Comparison of ENCODE assay signal across 27 cellular contexts in the genomic region with DNA sequence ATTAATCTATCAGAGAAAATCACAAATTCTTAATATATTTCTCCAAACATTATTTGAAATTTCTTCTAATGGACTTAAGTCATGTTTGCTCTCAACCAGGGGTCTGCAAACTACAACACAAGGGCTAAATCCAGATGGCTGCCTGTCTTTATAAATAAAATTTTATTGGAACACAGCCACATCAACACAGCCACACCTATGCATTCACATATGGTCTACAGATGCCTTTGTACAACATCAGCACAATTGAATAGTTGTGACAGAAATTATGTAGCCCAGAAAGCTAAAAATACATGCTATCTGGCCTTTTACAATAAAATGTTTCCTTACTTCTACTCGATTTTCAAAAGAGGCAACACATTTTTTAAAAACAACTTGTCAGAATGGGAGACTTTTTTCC.
"Had no signal": no experiment of that assay in that cellular context is flagged by ENCODE, and none has a peak within 500 bp of the region (broad histone marks: within the 10 kb centered on the region; RNA-seq: fewer than 3 reads in every experiment).

No MANE protein-coding gene starts in this region.

- H3K27ac ChIP-seq: brain microvascular endothelial cell, coronary artery, dorsolateral prefrontal cortex, foreskin keratinocyte, gastrocnemius medialis, heart left ventricle, WERI-Rb-1 had no signal

- ATAC-seq: activated CD4-positive, CD25-positive, alpha-beta regulatory T cell treated with anti-CD3 and anti-CD28 coated beads, Interleukin-2, amount 50 U/mL, for 24 hours; activated CD8-positive, alpha-beta T cell treated with anti-CD3 and anti-CD28 coated beads for 36 hours; activated T-cell treated with anti-CD3 and anti-CD28 coated beads, Interleukin-2, amount 50 U/mL, for 4 hours; activated T-helper 17 cell treated with anti-CD3 and anti-CD28 coated beads, Interleukin-2, amount 50 U/mL, for 72 hours; esophagus mucosa; foreskin keratinocyte; gastrocnemius medialis; heart left ventricle had no signal

- DNase-seq: activated B cell treated with CpG ODN at 0.5 μM for 24 hours; activated CD4-positive, alpha-beta T cell treated with anti-CD3 and anti-CD28 coated beads for 48 hours; activated CD4-positive, alpha-beta T cell treated with anti-CD3 and anti-CD28 coated beads, Interleukin-2, amount 50 U/mL, for 1 hour; activated CD4-positive, alpha-beta T cell treated with anti-CD3 and anti-CD28 coated beads, Interleukin-2, amount 50 U/mL, for 48 hours; activated CD8-positive, alpha-beta memory T cell treated with anti-CD3 and anti-CD28 coated beads for 24 hours; activated CD8-positive, alpha-beta T cell treated with anti-CD3 and anti-CD28 coated beads for 36 hours; activated effector memory CD4-positive, alpha-beta T cell treated with Interleukin-2 at 50 U/mL for 16 hours; activated gamma-delta T cell treated with Interleukin-2 at 50 U/mL for 16 hours; activated naive CD4-positive, alpha-beta T cell treated with anti-CD3 and anti-CD28 coated beads, Interleukin-2, amount 50 U/mL, for 16 hours; activated naive CD4-positive, alpha-beta T cell treated with Interleukin-2 at 50 U/mL for 16 hours; activated T-cell treated with anti-CD3 and anti-CD28 coated beads, Interleukin-2, amount 50 U/mL, for 4 hours; amniotic stem cell; anterior cingulate cortex; brain microvascular endothelial cell; dorsolateral prefrontal cortex; effector memory CD4-positive, alpha-beta T cell; endodermal cell; foreskin keratinocyte; gastrocnemius medialis; glutamatergic neuron; heart left ventricle; T1000; WERI-Rb-1 had no signal
